Comparison of ENCODE assay signal across 1 cellular context in genomic region chr22:22380098-22381030, GRCh38.
TF ChIP-seq lines count a peak whose summit lies in the region.

No MANE protein-coding gene starts in this region.

TF ChIP-seq in K562, 482 proteins besides CTCF, POLR2A, EP300 and RAD21 (continued from another document and continues in another):
- TF ChIP-seq ATF4 (CRISPR knock-in tag; IDR thresholded peaks at IDR 0.05) (no peak), MAX (CRISPR knock-in tag; IDR thresholded peaks at IDR 0.05) (no peak), FOXJ2 (tag; IDR thresholded peaks at IDR 0.05) (no peak), VEZF1 (CRISPR knock-in tag; IDR thresholded peaks at IDR 0.05) (peak; percentile 83), ZNF23 (CRISPR knock-in tag; IDR thresholded peaks at IDR 0.05) (no peak), MAZ (CRISPR knock-in tag; conservative IDR thresholded peaks at IDR 0.05 in 1 of 2, IDR thresholded peaks at IDR 0.05 in 1 of 2) (0 out of 4 replicates have a peak, but pooled peaks have one; percentile 8 to 29), ETS1 (conservative IDR thresholded peaks at IDR 0.05; ENCODE audit: control insufficient read depth, low read depth, low read length) (no peak), ZNF263 (CRISPR knock-in tag; IDR thresholded peaks at IDR 0.05; ENCODE audit: borderline replicate concordance) (peak; percentile 67; the same call in 1 of the 2 replicates), DLX4 (CRISPR knock-in tag; IDR thresholded peaks at IDR 0.05) (no peak), ID3 (CRISPR knock-in tag; IDR thresholded peaks at IDR 0.05) (no peak), ID3 (tag; IDR thresholded peaks at IDR 0.05) (no peak), ZFX (CRISPR knock-in tag; IDR thresholded peaks at IDR 0.05) (no peak), TFAP4 (CRISPR knock-in tag; IDR thresholded peaks at IDR 0.05; ENCODE audit: borderline replicate concordance) (0 out of 2 replicates have a peak, but pooled peaks have one; percentile 17), ZNF133 (CRISPR knock-in tag; IDR thresholded peaks at IDR 0.05) (0 out of 2 replicates have a peak, but pooled peaks have one; percentile 55), RNF2 (IDR thresholded peaks at IDR 0.05) (no peak), ETV6 (IDR thresholded peaks at IDR 0.05; ENCODE audit: borderline replicate concordance in 1 of 2, low read depth in 2 of 2, low read length in 1 of 2) (no peak), ETV6 (CRISPR knock-in tag; IDR thresholded peaks at IDR 0.05; ENCODE audit: borderline replicate concordance) (no peak), IFI16 (CRISPR knock-in tag; IDR thresholded peaks at IDR 0.05) (no peak), KDM5B (IDR thresholded peaks at IDR 0.05; ENCODE audit: insufficient replicate concordance, low read depth, low read length) (no peak), ZNF780A (CRISPR knock-in tag; IDR thresholded peaks at IDR 0.05) (no peak), MYNN (IDR thresholded peaks at IDR 0.05) (no peak), MYNN (CRISPR knock-in tag; IDR thresholded peaks at IDR 0.05) (peak; percentile 46; the same call in 1 of the 2 replicates), ZNF407 (IDR thresholded peaks at IDR 0.05; ENCODE audit: low read depth) (no peak), ZFPM2 (CRISPR knock-in tag; IDR thresholded peaks at IDR 0.05) (0 out of 2 replicates have a peak, but pooled peaks have one; percentile 32), CTBP1 (IDR thresholded peaks at IDR 0.05; ENCODE audit: borderline replicate concordance) (peak; percentile 21; the same call in 1 of the 2 replicates), DACH1 (IDR thresholded peaks at IDR 0.05; ENCODE audit: partially characterized antibody) (no peak), ZNF584 (CRISPR knock-in tag; IDR thresholded peaks at IDR 0.05; ENCODE audit: low read depth) (no peak), NCOR1 (IDR thresholded peaks at IDR 0.05) (no peak), NFATC3 (IDR thresholded peaks at IDR 0.05) (no peak), BCLAF1 (IDR thresholded peaks at IDR 0.05; ENCODE audit: borderline replicate concordance in 1 of 2, control insufficient read depth in 1 of 2, low read depth in 2 of 2, low read length in 1 of 2) (no peak), TAF9B (IDR thresholded peaks at IDR 0.05; ENCODE audit: partially characterized antibody) (no peak), ZNF232 (CRISPR knock-in tag; IDR thresholded peaks at IDR 0.05) (no peak), ZC3H4 (CRISPR knock-in tag; IDR thresholded peaks at IDR 0.05; ENCODE audit: borderline replicate concordance) (peak; percentile 49; the same call in 1 of the 2 replicates), ZNF551 (CRISPR knock-in tag; IDR thresholded peaks at IDR 0.05) (no peak), MECOM (CRISPR knock-in tag; IDR thresholded peaks at IDR 0.05) (no peak), ZBTB34 (CRISPR knock-in tag; IDR thresholded peaks at IDR 0.05) (no peak), FUS (optimal IDR thresholded peaks at IDR 0.05; ENCODE audit: low read depth, low read length) (no peak), CBFB (CRISPR knock-in tag; IDR thresholded peaks at IDR 0.05) (0 out of 2 replicates have a peak, but pooled peaks have one; percentile 38)
